In the genomic region with DNA sequence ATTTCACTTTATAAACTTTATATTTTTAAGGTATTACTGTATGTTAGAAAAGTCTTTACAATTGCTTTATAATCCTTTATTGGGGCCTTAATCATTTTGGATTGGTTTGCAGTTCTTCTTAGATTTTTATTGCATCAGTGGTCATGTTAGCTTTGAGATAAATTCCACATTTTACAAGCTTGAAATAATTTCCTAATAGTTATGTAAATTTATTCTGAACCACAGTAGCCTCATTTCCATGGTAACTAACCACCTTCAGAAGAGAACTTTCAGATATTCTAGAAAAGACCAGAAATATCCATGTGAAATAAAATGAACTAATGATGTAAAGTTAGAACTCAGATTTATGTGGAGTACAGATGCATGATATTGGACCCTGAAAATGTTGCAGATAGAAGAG, we compare ENCODE assay signal across 32 cellular contexts.
"Had no signal": no experiment of that assay in that cellular context is flagged by ENCODE, and none has a peak within 500 bp of the region (broad histone marks: within the 10 kb centered on the region; RNA-seq: fewer than 3 reads in every experiment).

No MANE protein-coding gene starts in this region.

- ATAC-seq: activated CD8-positive, alpha-beta T cell treated with anti-CD3 and anti-CD28 coated beads, Interleukin-2, amount 10 ng/mL, durations not matched to agents 7 days and 5 days; activated naive CD4-positive, alpha-beta T cell treated with anti-CD3 and anti-CD28 coated beads, Interleukin-2, amount 50 U/mL, for 72 hours; activated T-cell treated with anti-CD3 and anti-CD28 coated beads, Interleukin-2, amount 50 U/mL, for 4 hours; activated T-cell treated with anti-CD3 and anti-CD28 coated beads, Interleukin-2, amount 50 U/mL, for 72 hours; activated T-helper 17 cell treated with anti-CD3 and anti-CD28 coated beads, Interleukin-2, amount 50 U/mL, for 72 hours had no signal

- H3K27ac ChIP-seq: adrenal gland, cardiac muscle cell, VCaP had no signal

- DNase-seq: activated B cell treated with CpG ODN at 0.5 μM for 24 hours; activated CD4-positive, alpha-beta memory T cell treated with anti-CD3 and anti-CD28 coated beads, Interleukin-2, amount 10 ng/mL, durations not matched to agents 7 days and 5 days; activated CD4-positive, alpha-beta T cell treated with anti-CD3 and anti-CD28 coated beads for 48 hours; activated CD4-positive, alpha-beta T cell treated with anti-CD3 and anti-CD28 coated beads, Interleukin-2, amount 10 ng/mL, durations not matched to agents 7 days and 5 days; activated CD4-positive, alpha-beta T cell treated with anti-CD3 and anti-CD28 coated beads, Interleukin-2, amount 50 U/mL, for 48 hours; activated CD4-positive, CD25-positive, alpha-beta regulatory T cell treated with anti-CD3 and anti-CD28 coated beads, Interleukin-2, amount 50 U/mL, for 72 hours; activated CD8-positive, alpha-beta memory T cell treated with anti-CD3 and anti-CD28 coated beads, Interleukin-2, amount 50 U/mL, for 4 hours; activated CD8-positive, alpha-beta T cell treated with anti-CD3 and anti-CD28 coated beads, Interleukin-2, amount 10 ng/mL, durations not matched to agents 7 days and 5 days; activated effector memory CD4-positive, alpha-beta T cell treated with anti-CD3 and anti-CD28 coated beads, Interleukin-2, amount 50 U/mL, for 16 hours; activated gamma-delta T cell treated with Interleukin-2 at 50 U/mL for 16 hours; activated naive CD4-positive, alpha-beta T cell; activated naive CD4-positive, alpha-beta T cell treated with anti-CD3 and anti-CD28 coated beads for 36 hours; activated naive CD4-positive, alpha-beta T cell treated with anti-CD3 and anti-CD28 coated beads, Interleukin-2, amount 50 U/mL, for 16 hours; activated naive CD8-positive, alpha-beta T cell treated with anti-CD3 and anti-CD28 coated beads for 36 hours; activated T-cell treated with anti-CD3 and anti-CD28 coated beads for 4 hours; activated T-cell treated with anti-CD3 and anti-CD28 coated beads, Interleukin-2, amount 50 U/mL, for 1 hour; activated T-cell treated with anti-CD3 and anti-CD28 coated beads, Interleukin-2, amount 50 U/mL, for 4 hours; activated T-cell treated with anti-CD3 and anti-CD28 coated beads, Interleukin-2, amount 50 U/mL, for 72 hours; adrenal gland; amniotic stem cell; aorta; caudate nucleus; cerebellar nuclear complex; T-helper 1 cell; T-helper 2 cell; T-helper 9 cell had no signal

- H3K36me3 ChIP-seq: adrenal gland, cardiac muscle cell had no signal

- H3K4me3 ChIP-seq: adrenal gland, cardiac muscle cell had no signal

- FAIRE-seq: bronchial epithelial cell, TTC549 had no signal
